ENCODE assay signal across 8 cellular contexts in genomic region chr15:74433592-74434259, GRCh38. TPM values are rescaled to one million over a fixed set of nuclear protein-coding genes. Genes with fewer than 3 reads are reported as not detected.
DNase-seq lines count a peak whose midpoint lies in the region; ATAC-seq and TF ChIP-seq lines count a peak whose summit lies in the region.

SEMA7A (minus strand) TSS chr15:74433958; CDS start chr15:74433918, 40 bp downstream.

- H3K18ac ChIP-seq in trophoblast cell (ENCODE audit: low read length) = peak within 1 kb of the TSS; percentile 92

- no peak within 1 kb of the TSS for H3K23ac ChIP-seq in trophoblast cell (ENCODE audit: low read length)

- POLR2A ChIA-PET in activated naive CD8-positive, alpha-beta T cell treated with anti-CD3 and anti-CD28 coated beads, Interleukin-2, amount 10 ng/mL, durations not matched to agents 7 days and 5 days (lab: Charles Lee) = interaction anchor here (0.6 to 8.7 kb wide), 9 partner anchors 13 to 385 kb away, joined by 3 to 102 read pairs (median 8); partner anchors contain the start of gene UBL7

- peak; percentile 73 for ATAC-seq in GM21529 (IDR thresholded peaks at IDR 0.05; ENCODE audit: unreplicated experiment)
- ATAC-seq in activated naive CD8-positive, alpha-beta T cell treated with anti-CD3 and anti-CD28 coated beads, Interleukin-2, amount 10 ng/mL, durations not matched to agents 7 days and 5 days (ENCODE audit: low read depth) = peak; percentile 88

- peak; percentile 53 to 56 for DNase-seq in Kasumi-1 (lab: John Stamatoyannopoulos, UW)
- peak; percentile 89 for DNase-seq in activated naive CD8-positive, alpha-beta T cell treated with anti-CD3 and anti-CD28 coated beads, Interleukin-2, amount 10 ng/mL, durations not matched to agents 7 days and 5 days
- peak; percentile 91 for DNase-seq in cardiac septum (ENCODE audit: low spot score)
- DNase-seq in trophoblast cell = peak; percentile 77 to 82
- peak; percentile 84 for DNase-seq in transverse colon

- intact Hi-C loops in cardiac septum (cut with DNase I) (no loop called here), transverse colon (cut with DNase I; ENCODE audit: low total_unique reads) (no loop called here)

- peak within 1 kb of the TSS; percentile 63 for H2AFZ ChIP-seq in SU-DHL-6 (ENCODE audit: low read depth, low read length, severe bottlenecking)
- H2AFZ ChIP-seq in trophoblast cell (ENCODE audit: insufficient read depth, low read length, poor library complexity) = peak within 1 kb of the TSS; percentile 40

- TF ChIP-seq EP300 in transverse colon (IDR thresholded peaks at IDR 0.05; ENCODE audit: low read depth) = no peak

- H3K79me1 ChIP-seq in trophoblast cell (ENCODE audit: low read length) = peaks cover 24% of the 10 kb centered on the region

- H3K9me2 ChIP-seq in DOHH2 (replicated peaks; ENCODE audit: control insufficient read depth, low read length) (no peaks in the 10 kb centered on the region), SU-DHL-6 (replicated peaks; ENCODE audit: insufficient read depth, low read length) (no peaks in the 10 kb centered on the region)

- H3K4me1 Mint-ChIP-seq in activated naive CD8-positive, alpha-beta T cell treated with anti-CD3 and anti-CD28 coated beads, Interleukin-2, amount 10 ng/mL, durations not matched to agents 7 days and 5 days = peaks cover 60% of the 10 kb centered on the region

- H3K9me3 ChIP-seq in DOHH2 (ENCODE audit: control insufficient read depth, insufficient read depth, low read length) (no peaks in the 10 kb centered on the region), SU-DHL-6 (ENCODE audit: insufficient read depth, low read length) (no peaks in the 10 kb centered on the region), trophoblast cell (ENCODE audit: insufficient read depth, low read depth, low read length) (peaks cover 5% of the 10 kb centered on the region), transverse colon (no peaks in the 10 kb centered on the region)

- no CpG with 5 or more reads among the region's 75 CpGs for WGBS in trophoblast cell (ENCODE audit: extremely low coverage, insufficient coverage, insufficient read length)
- WGBS in transverse colon (ENCODE audit: low coverage in 1 of 2), 2 donors = 4% methylated on average over 44 of the region's 75 CpGs; no CpG with 5 or more reads in 1 of the 2 donors

- H3K4me1 ChIP-seq in DOHH2 (ENCODE audit: control insufficient read depth, low read length) = peaks cover 24% of the 10 kb centered on the region
- H3K4me1 ChIP-seq in trophoblast cell (ENCODE audit: control insufficient read depth in 1 of 2, insufficient read depth in 2 of 2, low read length in 2 of 2) = peaks cover 20 to 28% of the 10 kb centered on the region in 2 experiments
- H3K4me1 ChIP-seq in transverse colon = peaks cover 0 to 17% (median 12%) of the 10 kb centered on the region in 4 donors

- H3K4me3 Mint-ChIP-seq in activated naive CD8-positive, alpha-beta T cell treated with anti-CD3 and anti-CD28 coated beads, Interleukin-2, amount 10 ng/mL, durations not matched to agents 7 days and 5 days = peak within 1 kb of the TSS; percentile 87

- peak within 1 kb of the TSS; percentile 89 for H3K27ac Mint-ChIP-seq in activated naive CD8-positive, alpha-beta T cell treated with anti-CD3 and anti-CD28 coated beads, Interleukin-2, amount 10 ng/mL, durations not matched to agents 7 days and 5 days

- no peak for TF ChIP-seq CTCF in DOHH2 (IDR thresholded peaks at IDR 0.05; ENCODE audit: low read depth, low read length, poor library complexity, severe bottlenecking)
- no peak for TF ChIP-seq CTCF in SU-DHL-6 (IDR thresholded peaks at IDR 0.05; ENCODE audit: insufficient read depth, low read length, poor library complexity, severe bottlenecking)
- TF ChIP-seq CTCF in transverse colon (IDR thresholded peaks at IDR 0.05) = no peak

- H3K36me3 Mint-ChIP-seq in activated naive CD8-positive, alpha-beta T cell treated with anti-CD3 and anti-CD28 coated beads, Interleukin-2, amount 10 ng/mL, durations not matched to agents 7 days and 5 days = peaks cover 4% of the 10 kb centered on the region

- H3K9me3 Mint-ChIP-seq in activated naive CD8-positive, alpha-beta T cell treated with anti-CD3 and anti-CD28 coated beads, Interleukin-2, amount 10 ng/mL, durations not matched to agents 7 days and 5 days = no peaks in the 10 kb centered on the region

- in situ Hi-C loops in transverse colon (cut with MboI; ENCODE audit: low pct_ligation_motif_present in 1 of 4, low pct_unique_long_range_greater_than_20kb in 1 of 4, low sequenced_read_pairs in 3 of 4) = no loop called here

- H3K79me2 ChIP-seq in DOHH2 (ENCODE audit: control insufficient read depth, low read length) = no peaks in the 10 kb centered on the region
- no peaks in the 10 kb centered on the region for H3K79me2 ChIP-seq in SU-DHL-6 (ENCODE audit: insufficient read depth, low read length)
- peaks cover 25% of the 10 kb centered on the region for H3K79me2 ChIP-seq in trophoblast cell (ENCODE audit: control insufficient read depth, insufficient read depth, low read length, poor library complexity)

- H3K27ac ChIP-seq in DOHH2 (ENCODE audit: low read depth, low read length) (no peak within 1 kb of the TSS), SU-DHL-6 (ENCODE audit: low read depth, low read length) (no peak within 1 kb of the TSS), trophoblast cell (ENCODE audit: low read depth, low read length) (peak within 1 kb of the TSS; percentile 57), transverse colon (peak within 1 kb of the TSS; percentile 39 to 74 (median 59))

- H3K4ac ChIP-seq in trophoblast cell (ENCODE audit: low read depth, low read length) = peak within 1 kb of the TSS; percentile 57

- no peaks in the 10 kb centered on the region for H3K27me3 Mint-ChIP-seq in activated naive CD8-positive, alpha-beta T cell treated with anti-CD3 and anti-CD28 coated beads, Interleukin-2, amount 10 ng/mL, durations not matched to agents 7 days and 5 days

- no peaks in the 10 kb centered on the region for H3K36me3 ChIP-seq in DOHH2 (ENCODE audit: control insufficient read depth, low read length)
- no peaks in the 10 kb centered on the region for H3K36me3 ChIP-seq in SU-DHL-6 (ENCODE audit: low read length)
- H3K36me3 ChIP-seq in trophoblast cell (ENCODE audit: control insufficient read depth in 1 of 2, insufficient read depth in 2 of 2, low read length in 2 of 2) = peaks cover 2 to 8% of the 10 kb centered on the region in 2 experiments
- no peaks in the 10 kb centered on the region for H3K36me3 ChIP-seq in transverse colon

- H4K12ac ChIP-seq in trophoblast cell (ENCODE audit: low read depth, low read length) = peak within 1 kb of the TSS; percentile 54

- H3K27me3 ChIP-seq in DOHH2 (ENCODE audit: control insufficient read depth, low read length) (peaks cover 90% of the 10 kb centered on the region), SU-DHL-6 (ENCODE audit: low read length) (no peaks in the 10 kb centered on the region), trophoblast cell (ENCODE audit: insufficient read depth, low read length) (no peaks in the 10 kb centered on the region), transverse colon (peaks cover 41% of the 10 kb centered on the region)

- H2BK12ac ChIP-seq in trophoblast cell (ENCODE audit: low read length) = peak within 1 kb of the TSS; percentile 93

- H3K9ac ChIP-seq in SU-DHL-6 (ENCODE audit: low read length) (peak within 1 kb of the TSS; percentile 37), trophoblast cell (ENCODE audit: low read length) (peak within 1 kb of the TSS; percentile 64)

- peak within 1 kb of the TSS; percentile 89 for H4K91ac ChIP-seq in trophoblast cell (ENCODE audit: low read depth, low read length)

- peak within 1 kb of the TSS; percentile 72 for H2BK5ac ChIP-seq in trophoblast cell (ENCODE audit: low read depth, low read length, poor library complexity)

- peak within 1 kb of the TSS; percentile 88 for H3K14ac ChIP-seq in trophoblast cell (ENCODE audit: low read length)

- H3F3A ChIP-seq in DOHH2 (ENCODE audit: control insufficient read depth, insufficient read depth) = no peaks in the 10 kb centered on the region
- no peaks in the 10 kb centered on the region for H3F3A ChIP-seq in SU-DHL-6 (ENCODE audit: insufficient read depth)

- H3K4me2 ChIP-seq in DOHH2 (ENCODE audit: low read length) = peak within 1 kb of the TSS; percentile 73
- H3K4me2 ChIP-seq in SU-DHL-6 (ENCODE audit: low read depth, low read length, poor library complexity, severe bottlenecking) = peak within 1 kb of the TSS; percentile 76
- peak within 1 kb of the TSS; percentile 80 for H3K4me2 ChIP-seq in trophoblast cell (ENCODE audit: low read length)

- peak within 1 kb of the TSS; percentile 59 for H3K4me3 ChIP-seq in DOHH2 (ENCODE audit: low read length)
- H3K4me3 ChIP-seq in SU-DHL-6 (ENCODE audit: insufficient read depth, low read length, poor library complexity, severe bottlenecking) = peak within 1 kb of the TSS; percentile 60
- H3K4me3 ChIP-seq in trophoblast cell (ENCODE audit: low read depth, low read length) = peak within 1 kb of the TSS; percentile 92
- H3K4me3 ChIP-seq in transverse colon = peak within 1 kb of the TSS; percentile 41 to 74 (median 59)

- H4K8ac ChIP-seq in trophoblast cell (ENCODE audit: low read depth, low read length) = peak within 1 kb of the TSS; percentile 88

- H2AK5ac ChIP-seq in trophoblast cell (ENCODE audit: low read length) = peak within 1 kb of the TSS; percentile 87

- H4K20me1 ChIP-seq in DOHH2 (ENCODE audit: control insufficient read depth, insufficient read depth, low read depth, low read length) (peaks cover 18% of the 10 kb centered on the region), SU-DHL-6 (ENCODE audit: low read depth, low read length) (no peaks in the 10 kb centered on the region)

- TF ChIP-seq POLR2A in transverse colon (IDR thresholded peaks at IDR 0.05) = peak; percentile 9

- H2BK120ac ChIP-seq in trophoblast cell (ENCODE audit: insufficient read depth, low read length, poor library complexity) = peak within 1 kb of the TSS; percentile 65

RNA-seq across cellular contexts. Expression of gene SEMA7A, which starts in this region (rescaled TPM):
- 10 to 100 TPM; 15.2 to 15.8 TPM for total RNA-seq in activated naive CD8-positive, alpha-beta T cell treated with anti-CD3 and anti-CD28 coated beads, Interleukin-2, amount 10 ng/mL, durations not matched to agents 7 days and 5 days
- 1.5 TPM for total RNA-seq in cardiac septum
- polyA plus RNA-seq in trophoblast cell (2013) = 135 and 149 TPM in 2 replicates
- 1 to 10 TPM in 3 of 4 donors, under 1 TPM in 1; 0.20 to 5.6 (median 3.1) TPM for total RNA-seq in transverse colon

Comparison
In these comparisons a context has a peak if more than half of its experiments do, and no peak if none do; other contexts are left out.
1. H3K27ac ChIP-seq: peak in trophoblast cell (single experiment) and transverse colon (4 of 4); none in DOHH2 (single experiment) and SU-DHL-6 (single experiment).
2. Peak in every context shown above with its lines, with median percentiles within 50 percentile points of each other: H3K4me2 ChIP-seq, H3K4me3 ChIP-seq and DNase-seq.